ENCODE assay signal across 8 cellular contexts in the genomic region with DNA sequence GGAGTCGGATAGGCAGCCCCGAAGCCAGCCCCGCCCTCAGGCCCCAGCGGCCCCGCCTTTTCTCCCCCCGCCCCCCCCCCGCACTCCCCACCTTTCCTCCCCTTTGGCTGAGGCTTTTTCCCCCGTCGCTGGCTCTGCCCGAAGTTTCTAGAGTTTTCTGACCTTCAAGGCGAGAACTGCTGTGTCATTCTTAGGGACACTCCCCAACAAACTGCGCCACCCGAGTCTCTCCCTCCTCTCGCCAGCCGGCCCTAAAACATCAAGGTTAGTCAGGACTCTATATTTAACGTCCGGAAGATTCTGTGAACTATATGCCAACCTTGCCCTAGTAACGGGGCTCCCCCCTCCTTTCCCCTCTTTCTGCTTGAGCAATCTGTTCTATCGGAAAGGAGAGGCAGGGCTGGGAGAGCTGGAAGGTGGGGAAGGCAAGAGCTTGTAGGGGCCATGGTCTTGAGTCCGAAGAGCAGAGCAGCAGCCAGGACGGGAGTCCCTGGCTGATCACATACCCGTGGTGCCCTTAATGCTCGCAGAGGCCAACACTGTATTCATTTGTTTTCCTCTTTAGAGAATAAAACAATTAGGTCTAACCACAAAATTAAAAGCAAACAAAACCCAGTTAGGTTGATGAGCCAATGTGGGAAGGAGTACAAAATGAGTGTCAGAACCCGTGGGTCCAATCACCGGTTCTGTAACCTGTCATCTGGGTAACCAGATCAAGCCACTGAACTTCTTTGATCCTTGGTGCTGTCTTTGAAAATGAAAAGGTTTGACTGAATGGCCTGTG. TPM values are rescaled to one million over a fixed set of nuclear protein-coding genes. Genes with fewer than 3 reads are reported as not detected.
DNase-seq lines count a peak whose midpoint lies in the region; ATAC-seq, FAIRE-seq and TF ChIP-seq lines count a peak whose summit lies in the region.

No MANE protein-coding gene starts in this region.

- no peaks in the 10 kb centered on the region for H3K36me3 ChIP-seq in SK-N-MC (ENCODE audit: insufficient read depth, low read length)
- H3K36me3 ChIP-seq in cardiac muscle cell: no peaks in the 10 kb centered on the region

- H3K4me1 ChIP-seq in cardiac muscle cell (ENCODE audit: low read depth): peaks cover 7% of the 10 kb centered on the region

- peak overlapping the region; percentile 52 for H3K9ac ChIP-seq in SK-N-MC (ENCODE audit: insufficient read length)

- peaks cover 3% of the 10 kb centered on the region for H3K27me3 Mint-ChIP-seq in activated naive CD8-positive, alpha-beta T cell treated with anti-CD3 and anti-CD28 coated beads, Interleukin-2, amount 50 U/mL, for 24 hours

- no peak for FAIRE-seq in urothelium cell line (lab: Jason Lieb, UNC)

- H3K4me3 ChIP-seq in GM12875 (ENCODE audit: low read depth, low read length) (peak overlapping the region; percentile 47), SK-N-MC (peak overlapping the region; percentile 54), cardiac muscle cell (peak overlapping the region; percentile 48)

- ATAC-seq in HG03280 (IDR thresholded peaks at IDR 0.05; ENCODE audit: unreplicated experiment) (peak; percentile 34), omental fat pad (ENCODE audit: low FRiP score) (peak; percentile 55)
- ATAC-seq in activated naive CD8-positive, alpha-beta T cell treated with anti-CD3 and anti-CD28 coated beads, Interleukin-2, amount 50 U/mL, for 24 hours: peak; percentile 37

- peaks cover 77% of the 10 kb centered on the region for H3K4me1 Mint-ChIP-seq in activated naive CD8-positive, alpha-beta T cell treated with anti-CD3 and anti-CD28 coated beads, Interleukin-2, amount 50 U/mL, for 24 hours

- H3K36me3 Mint-ChIP-seq in activated naive CD8-positive, alpha-beta T cell treated with anti-CD3 and anti-CD28 coated beads, Interleukin-2, amount 50 U/mL, for 24 hours (ENCODE audit: low read depth): peaks cover 2% of the 10 kb centered on the region

- H3K27ac Mint-ChIP-seq in activated naive CD8-positive, alpha-beta T cell treated with anti-CD3 and anti-CD28 coated beads, Interleukin-2, amount 50 U/mL, for 24 hours: peak overlapping the region; percentile 94

- H3K27me3 ChIP-seq in cardiac muscle cell: no peaks in the 10 kb centered on the region

- H3K9me3 ChIP-seq in SK-N-MC (ENCODE audit: low read depth, low read length): no peaks in the 10 kb centered on the region
- H3K9me3 ChIP-seq in cardiac muscle cell (ENCODE audit: low read depth): no peaks in the 10 kb centered on the region

- TF ChIP-seq CTCF in GM12875 (IDR thresholded peaks at IDR 0.05; ENCODE audit: borderline replicate concordance, insufficient read depth, low read depth, low read length) (no peak), cardiac muscle cell (IDR thresholded peaks at IDR 0.05; ENCODE audit: low read depth, low read length) (no peak), omental fat pad (IDR thresholded peaks at IDR 0.05) (no peak)

- H3K27ac ChIP-seq in SK-N-MC (peak overlapping the region; percentile 58), cardiac muscle cell (peak overlapping the region; percentile 85)

- DNase-seq in SK-N-MC (ENCODE audit: low read depth, low spot score) (no peak), cardiac muscle cell (ENCODE audit: low read depth in 1 of 2, low spot score in 1 of 2) (peak; percentile 65 to 86), omental fat pad (ENCODE audit: low spot score) (peak; percentile 48), urothelium cell line (ENCODE audit: low spot score) (peak; percentile 74), NCI-H187 treated with DMSO at 0.1 percent for 48 hours (lab: John Stamatoyannopoulos, UW) (no peak)
- peak; percentile 65 for DNase-seq in activated naive CD8-positive, alpha-beta T cell treated with anti-CD3 and anti-CD28 coated beads, Interleukin-2, amount 50 U/mL, for 24 hours

- peak overlapping the region; percentile 87 for H3K4me3 Mint-ChIP-seq in activated naive CD8-positive, alpha-beta T cell treated with anti-CD3 and anti-CD28 coated beads, Interleukin-2, amount 50 U/mL, for 24 hours

- no peaks in the 10 kb centered on the region for H3K9me3 Mint-ChIP-seq in activated naive CD8-positive, alpha-beta T cell treated with anti-CD3 and anti-CD28 coated beads, Interleukin-2, amount 50 U/mL, for 24 hours

RNA-seq across cellular contexts. Expression of a gene that starts 5.3 kb away (rescaled TPM):
- total RNA-seq in cardiac muscle cell (184 and 226 TPM in 2 replicates), omental fat pad (1,000 to 10,000 TPM in 1 of 4 donors, 100 to 1,000 TPM in 3; 174 to 1,642 (median 258) TPM)
- 88.0 and 88.8 TPM in 2 replicates for polyA plus RNA-seq in cardiac muscle cell

RNA-seq across cellular contexts. Expression of a gene that starts 6.9 kb away (rescaled TPM):
- total RNA-seq in cardiac muscle cell: 122 and 167 TPM in 2 replicates
- polyA plus RNA-seq in cardiac muscle cell: 51.2 and 92.3 TPM in 2 replicates
- 1,000 to 10,000 TPM in 1 of 4 donors, 100 to 1,000 TPM in 3; 155 to 1,684 (median 309) TPM for total RNA-seq in omental fat pad

RNA-seq across cellular contexts. Expression of a gene that starts 7.1 kb away (rescaled TPM):
- 1.6 and 3.1 TPM in 2 replicates for total RNA-seq in cardiac muscle cell
- polyA plus RNA-seq in cardiac muscle cell: 4.5 and 5.2 TPM in 2 replicates
- 1 to 10 TPM in 3 of 4 donors, under 1 TPM in 1; 0.48 to 3.0 (median 1.9) TPM for total RNA-seq in omental fat pad

RNA-seq across cellular contexts. Expression of a gene that starts 15.5 kb away (rescaled TPM):
- total RNA-seq in cardiac muscle cell (58.9 and 64.2 TPM in 2 replicates), omental fat pad (10 to 100 TPM; 19.8 to 35.1 (median 30.4) TPM)
- 76.8 and 88.6 TPM in 2 replicates for polyA plus RNA-seq in cardiac muscle cell

RNA-seq across cellular contexts. Expression of a gene that starts 26.7 kb away (rescaled TPM):
- total RNA-seq in cardiac muscle cell (46.3 and 49.7 TPM in 2 replicates), omental fat pad (10 to 100 TPM; 31.6 to 47.0 (median 34.6) TPM)
- 51.5 and 63.9 TPM in 2 replicates for polyA plus RNA-seq in cardiac muscle cell

Comparison
In these comparisons a context has a peak if more than half of its experiments do, and no peak if none do; other contexts are left out.
1. DNase-seq: peak in activated naive CD8-positive, alpha-beta T cell treated with anti-CD3 and anti-CD28 coated beads, Interleukin-2, amount 50 U/mL, for 24 hours (single experiment), cardiac muscle cell (2 of 2), omental fat pad (single experiment) and urothelium cell line (single experiment); none in SK-N-MC (single experiment) and NCI-H187 treated with DMSO at 0.1 percent for 48 hours (single experiment).
2. Peak in every context shown above with its lines, with median percentiles within 50 percentile points of each other: H3K4me3 ChIP-seq and ATAC-seq.